In the genomic region with DNA sequence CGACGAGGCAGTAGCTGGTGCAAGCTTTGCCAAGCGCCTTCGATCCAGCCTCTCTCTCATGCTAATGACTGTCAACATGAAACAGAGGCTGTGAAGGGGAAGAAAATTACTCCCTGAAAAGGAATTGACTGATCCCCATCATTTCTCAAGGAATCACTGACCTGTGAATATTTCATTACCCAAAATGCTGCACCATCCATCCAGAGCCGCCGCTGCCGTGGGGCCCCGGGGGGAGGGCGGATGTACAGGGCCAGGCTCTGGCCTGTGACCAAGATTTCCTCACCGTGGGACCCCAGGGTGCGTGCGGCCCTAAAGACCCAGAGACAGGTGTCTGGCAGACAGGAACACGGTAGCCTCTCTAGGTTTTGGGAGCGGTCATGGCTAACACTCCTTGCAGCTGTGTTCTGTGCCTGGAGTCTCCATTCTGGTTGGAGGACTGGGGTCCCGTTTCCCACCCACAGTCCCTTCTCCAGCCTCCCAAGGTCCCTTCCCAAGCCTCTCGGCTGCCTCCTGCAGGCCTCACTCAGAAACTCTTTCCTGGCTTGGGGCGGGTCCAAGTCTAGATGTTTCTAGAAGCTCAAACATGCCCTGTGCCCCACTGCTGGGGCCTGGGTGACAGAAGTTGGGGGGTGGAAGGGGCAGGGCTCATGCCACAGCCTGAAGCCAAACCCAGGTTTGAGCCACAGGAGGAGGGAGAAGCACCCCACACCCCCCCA, we compare ENCODE assay signal across 29 cellular contexts.
DNase-seq lines count a peak whose midpoint lies in the region; ATAC-seq and TF ChIP-seq lines count a peak whose summit lies in the region.
"Had no signal": no experiment of that assay in that cellular context is flagged by ENCODE, and none has a peak within 500 bp of the region (broad histone marks: within the 10 kb centered on the region; RNA-seq: fewer than 3 reads in every experiment).

No MANE protein-coding gene starts in this region.

- ATAC-seq in foreskin keratinocyte (no peak), GM19463 (IDR thresholded peaks at IDR 0.05; ENCODE audit: unreplicated experiment) (no peak)
- ATAC-seq: activated T-helper 17 cell treated with anti-CD3 and anti-CD28 coated beads, Interleukin-2, amount 50 U/mL, for 72 hours; GM12878; heart right ventricle; right cardiac atrium; stimulated activated naive CD8-positive, alpha-beta T cell treated with anti-CD3 and anti-CD28 coated beads, Interleukin-15, amount 100 ng/mL, for 72 hours had no signal

- DNase-seq in AG04450 (ENCODE audit: low read depth, low spot score) (no peak), NCI-H69 (lab: John Stamatoyannopoulos, UW) (peak; percentile 55), foreskin keratinocyte (no peak), D341Med (ENCODE audit: low spot score) (no peak)
- no peak for DNase-seq in activated CD4-positive, alpha-beta T cell treated with anti-CD3 and anti-CD28 coated beads, Interleukin-2, amount 10 ng/mL, durations not matched to agents 7 days and 5 days
- DNase-seq: activated CD4-positive, alpha-beta T cell treated with anti-CD3 and anti-CD28 coated beads for 4 hours; activated naive CD4-positive, alpha-beta T cell treated with anti-CD3 and anti-CD28 coated beads, Interleukin-2, amount 10 ng/mL, durations not matched to agents 7 days and 5 days; adrenal gland; foreskin melanocyte; heart right ventricle; IMR-90; NCI-H1105; NCI-H1930; NCI-H2171 treated with DMSO at 0.1 percent for 48 hours; NCI-H524 treated with DMSO at 0.1 percent for 48 hours; Peyer's patch; right cardiac atrium; SHP77; stimulated activated CD4-positive, alpha-beta T cell treated with anti-CD3 and anti-CD28 coated beads, Interleukin-2, amount 100 ng/mL, for 24 hours; stimulated activated CD8-positive, alpha-beta memory T cell treated with anti-CD3 and anti-CD28 coated beads, Interleukin-4, amount 100 ng/mL, for 48 hours; stimulated activated naive CD8-positive, alpha-beta T cell treated with anti-CD3 and anti-CD28 coated beads, Interleukin-15, amount 100 ng/mL, for 72 hours had no signal

- POLR2A ChIA-PET in AG04450 (lab: Yijun Ruan, JAX): no interaction called here
- POLR2A ChIA-PET in activated CD4-positive, alpha-beta T cell treated with anti-CD3 and anti-CD28 coated beads, Interleukin-2, amount 10 ng/mL, durations not matched to agents 7 days and 5 days (lab: Charles Lee): no interaction called here

- no peaks in the 10 kb centered on the region for H3K4me1 Mint-ChIP-seq in activated CD4-positive, alpha-beta T cell treated with anti-CD3 and anti-CD28 coated beads, Interleukin-2, amount 10 ng/mL, durations not matched to agents 7 days and 5 days
- H3K4me1 Mint-ChIP-seq: activated naive CD4-positive, alpha-beta T cell treated with anti-CD3 and anti-CD28 coated beads, Interleukin-2, amount 10 ng/mL, durations not matched to agents 7 days and 5 days; activated T-helper 17 cell treated with anti-CD3 and anti-CD28 coated beads, Interleukin-2, amount 50 U/mL, for 72 hours; stimulated activated naive CD8-positive, alpha-beta T cell treated with anti-CD3 and anti-CD28 coated beads, Interleukin-15, amount 100 ng/mL, for 72 hours had no signal

- peak; percentile 8; the same call in 1 of the 2 replicates for TF ChIP-seq CTCF in AG04450 (IDR thresholded peaks at IDR 0.05; ENCODE audit: low read depth, low read length)
- peak; percentile 28 for TF ChIP-seq CTCF in GM12873 (IDR thresholded peaks at IDR 0.05; ENCODE audit: insufficient read depth, low read depth, low read length, missing control alignments)
- peak; percentile 15 for TF ChIP-seq CTCF in foreskin keratinocyte (conservative IDR thresholded peaks at IDR 0.05)

- CTCF ChIA-PET in AG04450 (lab: Charles Lee): no interaction called here
- CTCF ChIA-PET in activated CD4-positive, alpha-beta T cell treated with anti-CD3 and anti-CD28 coated beads, Interleukin-2, amount 10 ng/mL, durations not matched to agents 7 days and 5 days (lab: Charles Lee): interaction anchor here (1.2 kb wide), 1 partner anchor 83 kb away, joined by 4 read pairs; no protein-coding TSS in a partner anchor

- H3K4me3 ChIP-seq in AG04450 (ENCODE audit: low read depth, low read length): no peak overlapping the region
- H3K4me3 ChIP-seq: adrenal gland, esophagus muscularis mucosa, GM12878, HAP-1, heart right ventricle, Peyer's patch, thoracic aorta had no signal

- peaks cover 9% of the 10 kb centered on the region for H3K27me3 ChIP-seq in AG04450 (ENCODE audit: control insufficient read depth, insufficient read depth, low read length)
- peaks cover under 1% of the 10 kb centered on the region for H3K27me3 ChIP-seq in foreskin keratinocyte
- H3K27me3 ChIP-seq: Peyer's patch had no signal

- no peaks in the 10 kb centered on the region for H3K9me3 Mint-ChIP-seq in activated CD4-positive, alpha-beta T cell treated with anti-CD3 and anti-CD28 coated beads, Interleukin-2, amount 10 ng/mL, durations not matched to agents 7 days and 5 days
- H3K9me3 Mint-ChIP-seq: activated naive CD4-positive, alpha-beta T cell treated with anti-CD3 and anti-CD28 coated beads, Interleukin-2, amount 10 ng/mL, durations not matched to agents 7 days and 5 days; activated T-helper 17 cell treated with anti-CD3 and anti-CD28 coated beads, Interleukin-2, amount 50 U/mL, for 72 hours; brain; stimulated activated naive CD8-positive, alpha-beta T cell treated with anti-CD3 and anti-CD28 coated beads, Interleukin-15, amount 100 ng/mL, for 72 hours had no signal

- H3K4me3 Mint-ChIP-seq in activated CD4-positive, alpha-beta T cell treated with anti-CD3 and anti-CD28 coated beads, Interleukin-2, amount 10 ng/mL, durations not matched to agents 7 days and 5 days: no peak overlapping the region
- H3K4me3 Mint-ChIP-seq: activated naive CD4-positive, alpha-beta T cell treated with anti-CD3 and anti-CD28 coated beads, Interleukin-2, amount 10 ng/mL, durations not matched to agents 7 days and 5 days; activated T-helper 17 cell treated with anti-CD3 and anti-CD28 coated beads, Interleukin-2, amount 50 U/mL, for 72 hours; brain; stimulated activated naive CD8-positive, alpha-beta T cell treated with anti-CD3 and anti-CD28 coated beads, Interleukin-15, amount 100 ng/mL, for 72 hours had no signal

- no peaks in the 10 kb centered on the region; the same call in 1 of the 2 replicates for H3K9me3 ChIP-seq in AG04450 (ENCODE audit: control insufficient read depth, insufficient read depth, low read length)
- H3K9me3 ChIP-seq: adrenal gland, esophagus muscularis mucosa, HAP-1, heart right ventricle, Peyer's patch, thoracic aorta had no signal

- H3K4me1 ChIP-seq in foreskin keratinocyte: no peaks in the 10 kb centered on the region
- H3K4me1 ChIP-seq: adrenal gland, esophagus muscularis mucosa, HAP-1, heart right ventricle, Peyer's patch had no signal

- no peaks in the 10 kb centered on the region for H3K36me3 Mint-ChIP-seq in activated CD4-positive, alpha-beta T cell treated with anti-CD3 and anti-CD28 coated beads, Interleukin-2, amount 10 ng/mL, durations not matched to agents 7 days and 5 days (ENCODE audit: low read depth)
- H3K36me3 Mint-ChIP-seq: activated naive CD4-positive, alpha-beta T cell treated with anti-CD3 and anti-CD28 coated beads, Interleukin-2, amount 10 ng/mL, durations not matched to agents 7 days and 5 days; brain had no signal

- H3K27ac ChIP-seq in AG04450 (ENCODE audit: low read depth, low read length): no peak overlapping the region
- no peak overlapping the region for H3K27ac ChIP-seq in foreskin keratinocyte
- H3K27ac ChIP-seq: adrenal gland, esophagus muscularis mucosa, heart right ventricle, Peyer's patch, thoracic aorta had no signal

- H3K27me3 Mint-ChIP-seq in activated CD4-positive, alpha-beta T cell treated with anti-CD3 and anti-CD28 coated beads, Interleukin-2, amount 10 ng/mL, durations not matched to agents 7 days and 5 days: no peaks in the 10 kb centered on the region
- H3K27me3 Mint-ChIP-seq: brain had no signal

- no peak overlapping the region for H3K27ac Mint-ChIP-seq in activated CD4-positive, alpha-beta T cell treated with anti-CD3 and anti-CD28 coated beads, Interleukin-2, amount 10 ng/mL, durations not matched to agents 7 days and 5 days
- H3K27ac Mint-ChIP-seq: activated naive CD4-positive, alpha-beta T cell treated with anti-CD3 and anti-CD28 coated beads, Interleukin-2, amount 10 ng/mL, durations not matched to agents 7 days and 5 days; activated T-helper 17 cell treated with anti-CD3 and anti-CD28 coated beads, Interleukin-2, amount 50 U/mL, for 72 hours; stimulated activated naive CD8-positive, alpha-beta T cell treated with anti-CD3 and anti-CD28 coated beads, Interleukin-15, amount 100 ng/mL, for 72 hours had no signal
